ENCODE assay signal across 18 cellular contexts in the genomic region with DNA sequence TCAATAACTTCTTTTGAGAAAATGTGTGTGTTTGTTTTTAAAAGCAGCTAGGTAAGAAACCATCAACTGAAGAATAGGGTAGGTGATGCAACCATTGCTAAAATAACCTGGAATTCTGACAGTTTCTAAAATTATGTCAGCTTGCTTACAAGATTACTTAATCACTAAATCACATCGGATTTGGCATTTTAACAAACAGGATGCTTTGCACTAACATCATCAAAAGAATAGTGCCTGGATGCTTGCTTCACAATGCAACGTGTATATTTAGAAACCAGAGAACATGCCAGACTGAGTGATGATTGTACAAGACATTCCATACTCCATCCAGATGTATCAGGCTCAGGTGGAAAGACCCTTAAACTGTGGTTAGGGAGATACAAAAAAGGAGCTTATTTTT. TPM values are rescaled to one million over a fixed set of nuclear protein-coding genes. Genes with fewer than 3 reads are reported as not detected.
A peak's percentile ranks its signal among the peaks of the same experiment; 100 is the strongest.
DNase-seq lines count a peak whose midpoint lies in the region; ATAC-seq and TF ChIP-seq lines count a peak whose summit lies in the region.
"Had no signal": no experiment of that assay in that cellular context is flagged by ENCODE, and none has a peak within 500 bp of the region (broad histone marks: within the 10 kb centered on the region; RNA-seq: fewer than 3 reads in every experiment).

No MANE protein-coding gene starts in this region.

- H3K4me1 ChIP-seq in psoas muscle: peaks cover 48% of the 10 kb centered on the region

- no peaks in the 10 kb centered on the region for H3K9me3 Mint-ChIP-seq in CD4-positive, alpha-beta T cell
- H3K9me3 Mint-ChIP-seq: nephron; stimulated activated naive CD8-positive, alpha-beta T cell treated with anti-CD3 and anti-CD28 coated beads, Interleukin-15, Interleukin-2, amounts not matched to agents 100 ng/mL and 50 ng/mL, for 24 hours had no signal

- no peaks in the 10 kb centered on the region for H3K36me3 ChIP-seq in SK-N-MC (ENCODE audit: insufficient read depth, low read length)
- H3K36me3 ChIP-seq in psoas muscle (ENCODE audit: insufficient read depth in 1 of 2, low read depth in 1 of 2): no peaks in the 10 kb centered on the region
- H3K36me3 ChIP-seq: adrenal gland, upper lobe of right lung had no signal

- H3K4me1 Mint-ChIP-seq in CD4-positive, alpha-beta T cell (ENCODE audit: low read depth): peaks cover 62% of the 10 kb centered on the region

- H3K27me3 Mint-ChIP-seq in CD4-positive, alpha-beta T cell: no peaks in the 10 kb centered on the region
- H3K27me3 Mint-ChIP-seq: stimulated activated naive CD8-positive, alpha-beta T cell treated with anti-CD3 and anti-CD28 coated beads, Interleukin-15, Interleukin-2, amounts not matched to agents 100 ng/mL and 50 ng/mL, for 24 hours had no signal

- H3K36me3 Mint-ChIP-seq in CD4-positive, alpha-beta T cell (ENCODE audit: low read depth): no peaks in the 10 kb centered on the region

- no peak overlapping the region for H3K4me3 Mint-ChIP-seq in CD4-positive, alpha-beta T cell
- H3K4me3 Mint-ChIP-seq: endodermal cell; nephron; stimulated activated naive CD8-positive, alpha-beta T cell treated with anti-CD3 and anti-CD28 coated beads, Interleukin-15, Interleukin-2, amounts not matched to agents 100 ng/mL and 50 ng/mL, for 24 hours had no signal

- intact Hi-C loops in psoas muscle (cut with DNase I): loop anchor here (5.0 kb wide), 1 partner anchor 68 kb away; no protein-coding TSS in a partner anchor
- intact Hi-C loops in CD4-positive, alpha-beta T cell (cut with DNase I, micrococcal nuclease): no loop called here

- ATAC-seq in psoas muscle (peak; percentile 76 to 86 (median 77)), GM21423 (IDR thresholded peaks at IDR 0.05; ENCODE audit: unreplicated experiment) (no peak)
- ATAC-seq in CD4-positive, alpha-beta T cell (ENCODE audit: poor library complexity): no peak
- ATAC-seq: upper lobe of right lung had no signal

- H3K27ac Mint-ChIP-seq in CD4-positive, alpha-beta T cell: no peak overlapping the region
- H3K27ac Mint-ChIP-seq: endodermal cell; stimulated activated naive CD8-positive, alpha-beta T cell treated with anti-CD3 and anti-CD28 coated beads, Interleukin-15, Interleukin-2, amounts not matched to agents 100 ng/mL and 50 ng/mL, for 24 hours had no signal

- no peaks in the 10 kb centered on the region for H3K27me3 ChIP-seq in psoas muscle (ENCODE audit: insufficient read depth in 3 of 3, low read length in 2 of 3)
- no peaks in the 10 kb centered on the region for H3K27me3 ChIP-seq in CD4-positive, alpha-beta T cell (ENCODE audit: control insufficient read depth, insufficient read depth, low read length)
- H3K27me3 ChIP-seq: adrenal gland, upper lobe of right lung had no signal

- WGBS in psoas muscle, 3 donors: 6 to 14% (median 6%) methylated on average over 2 of the region's 2 CpGs

- H3K9me3 ChIP-seq in SK-N-MC (ENCODE audit: low read depth, low read length) (no peaks in the 10 kb centered on the region), psoas muscle (no peaks in the 10 kb centered on the region)
- H3K9me3 ChIP-seq in CD4-positive, alpha-beta T cell (ENCODE audit: control insufficient read depth, low read length): no peaks in the 10 kb centered on the region
- H3K9me3 ChIP-seq: adrenal gland, upper lobe of right lung had no signal

- H3K4me3 ChIP-seq in SK-N-MC: no peak overlapping the region; the same call in 1 of the 2 replicates
- no peak overlapping the region for H3K4me3 ChIP-seq in fibroblast of the aortic adventitia (ENCODE audit: low read depth, low read length)
- H3K4me3 ChIP-seq in psoas muscle: no peak overlapping the region
- H3K4me3 ChIP-seq: adrenal gland, upper lobe of right lung had no signal

- H3K27ac ChIP-seq in SK-N-MC: 0 out of 2 replicates have a peak overlapping the region, but pooled peaks have one; percentile 49
- peak overlapping the region; percentile 91 for H3K27ac ChIP-seq in psoas muscle
- H3K27ac ChIP-seq in CD4-positive, alpha-beta T cell (ENCODE audit: low read depth, low read length): no peak overlapping the region
- H3K27ac ChIP-seq: adrenal gland, upper lobe of right lung had no signal

- POLR2A ChIA-PET in CD4-positive, alpha-beta T cell (lab: Charles Lee): interaction anchor here (1.2 kb wide), 1 partner anchor 322 kb away, joined by 3 read pairs; the partner anchor contains the start of gene PPIP5K2

- CTCF ChIA-PET in CD4-positive, alpha-beta T cell (lab: Charles Lee): interaction anchor here (0.8 to 0.9 kb wide), 2 partner anchors 17 to 18 kb away, joined by 3 read pairs; no protein-coding TSS in a partner anchor

- DNase-seq in NCI-H2196 (lab: John Stamatoyannopoulos, UW; ENCODE audit: unreplicated experiment) (peak; percentile 21), NCI-H2196 treated with DMSO at 0.1 percent for 48 hours (lab: John Stamatoyannopoulos, UW; ENCODE audit: unreplicated experiment) (no peak), SK-N-MC (ENCODE audit: low read depth, low spot score) (no peak), fibroblast of the aortic adventitia (ENCODE audit: low read depth) (peak; percentile 65), psoas muscle (no peak), GM10266 (ENCODE audit: extremely low spot score) (no peak)
- DNase-seq in CD4-positive, alpha-beta T cell: no peak
- DNase-seq: activated CD4-positive, CD25-positive, alpha-beta regulatory T cell treated with anti-CD3 and anti-CD28 coated beads, Interleukin-2, amount 50 U/mL, for 72 hours; adrenal gland; cerebellar nuclear complex; DMS79; endodermal cell; NCI-H1105 treated with DMSO at 0.1 percent for 48 hours; NCI-H446; upper lobe of right lung had no signal

- H3K9ac ChIP-seq in SK-N-MC (ENCODE audit: insufficient read length): no peak overlapping the region

- TF ChIP-seq CTCF in fibroblast of the aortic adventitia (IDR thresholded peaks at IDR 0.05; ENCODE audit: insufficient read depth, low read length) (no peak), psoas muscle (IDR thresholded peaks at IDR 0.05) (no peak), GM10266 (IDR thresholded peaks at IDR 0.05; ENCODE audit: control insufficient read depth, insufficient read depth, low read depth, missing control alignments) (no peak)
- TF ChIP-seq CTCF in CD4-positive, alpha-beta T cell (IDR thresholded peaks at IDR 0.05): no peak

RNA-seq across cellular contexts. Expression of gene PAM, which starts 43.9 kb away (rescaled TPM):
- 376 and 528 TPM in 2 replicates for total RNA-seq in fibroblast of the aortic adventitia (ENCODE audit: low replicate concordance)
- total RNA-seq in psoas muscle: 100 to 1,000 TPM in 3 of 4 donors, 10 to 100 TPM in 1; 99.1 to 279 (median 191) TPM
- polyA plus RNA-seq in psoas muscle: 100 to 1,000 TPM in 2 of 3 donors, 10 to 100 TPM in 1; 29.5 to 193 (median 139) TPM
- total RNA-seq in CD4-positive, alpha-beta T cell: 10 to 100 TPM; 15.1 to 16.1 TPM

Comparison
In these comparisons a context has a peak if more than half of its experiments do, and no peak if none do; other contexts are left out.
1. DNase-seq: peak in NCI-H2196 (single experiment) and fibroblast of the aortic adventitia (single experiment); none in NCI-H2196 treated with DMSO at 0.1 percent for 48 hours (single experiment), SK-N-MC (single experiment), psoas muscle (0 of 2), CD4-positive, alpha-beta T cell (0 of 10) and GM10266 (single experiment).
2. ATAC-seq: peak in psoas muscle (4 of 4); none in CD4-positive, alpha-beta T cell (single experiment) and GM21423 (single experiment).
3. RNA of gene PAM, which starts 43.9 kb away (total RNA-seq): 376 to 528 TPM in fibroblast of the aortic adventitia and 99.1 to 279 TPM in psoas muscle; 15.1 to 16.1 TPM in CD4-positive, alpha-beta T cell; every median in the first group is over 4 times any median in the second.
4. intact Hi-C loops: an anchor here in psoas muscle (5.0 kb wide); none called in CD4-positive, alpha-beta T cell.